ENCODE assay signal across 8 cellular contexts in the genomic region with DNA sequence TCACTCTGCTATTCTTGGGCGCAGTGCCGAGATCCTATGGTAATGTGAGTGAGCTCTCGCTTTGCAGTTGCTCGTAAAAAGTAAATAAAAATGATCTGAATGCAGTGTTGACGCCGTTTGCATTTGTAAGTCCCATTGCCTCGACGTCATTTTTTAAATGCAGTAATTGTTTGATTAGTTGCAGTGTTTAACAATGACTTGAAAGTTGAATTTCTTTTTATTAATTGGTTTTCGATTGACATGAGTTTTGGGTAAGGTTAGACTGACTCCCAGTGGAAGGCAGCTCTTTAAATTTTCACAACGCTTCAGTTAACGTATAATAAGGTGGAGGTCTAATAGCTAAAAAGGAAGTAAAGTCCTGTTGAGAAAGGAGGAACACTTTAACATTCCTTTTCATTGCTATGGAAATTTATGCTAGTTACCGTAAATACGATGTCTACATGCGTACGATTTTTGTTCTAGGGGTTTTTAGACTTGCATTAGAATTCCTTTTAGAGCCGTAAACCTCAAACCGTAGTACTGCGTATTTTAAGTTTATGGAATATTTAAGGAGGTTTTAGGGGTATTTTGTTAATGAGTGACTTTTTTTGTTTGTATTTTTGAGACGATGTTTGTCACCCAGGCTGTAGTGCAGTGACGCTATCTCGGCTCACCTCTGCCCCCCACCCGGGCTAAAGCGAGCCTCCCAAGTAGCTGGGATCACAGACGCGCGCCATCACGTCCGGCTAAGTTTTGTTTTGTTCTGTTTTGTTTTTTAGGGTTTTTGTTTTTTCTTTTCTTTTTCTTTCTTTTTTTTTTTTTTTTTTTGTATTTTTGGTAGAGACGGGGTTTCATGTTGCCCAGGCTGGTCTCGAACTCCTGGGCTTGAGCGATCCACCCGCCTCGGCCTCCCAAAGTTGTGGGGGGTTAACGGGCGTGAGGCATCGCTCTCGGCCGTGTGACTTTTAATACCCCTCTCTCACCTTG. TPM values are rescaled to one million over a fixed set of nuclear protein-coding genes. Genes with fewer than 3 reads are reported as not detected.
DNase-seq lines count a peak whose midpoint lies in the region; ATAC-seq, FAIRE-seq and TF ChIP-seq lines count a peak whose summit lies in the region.

No MANE protein-coding gene starts in this region.

- no peaks in the 10 kb centered on the region for H3K27me3 ChIP-seq in Caco-2 (replicated peaks; ENCODE audit: control insufficient read depth, insufficient read depth, low read length)
- no peaks in the 10 kb centered on the region for H3K27me3 ChIP-seq in pancreas

- DNase-seq in Caco-2 (peak in 1 of 2 experiments; percentile 26), activated T-cell treated with anti-CD3 and anti-CD28 coated beads for 48 hours (ENCODE audit: low read depth) (peak; percentile 15), fibroblast of gingiva (ENCODE audit: low read depth) (peak; percentile 28), pancreas (peak in 1 of 6 donors; percentile 20), ecto neural progenitor cell (ENCODE audit: low spot score) (no peak)

- WGBS in pancreas, 2 donors, result 1% methylated on average over 38 of the region's 38 CpGs

- H3K4me1 ChIP-seq in Caco-2 (peaks cover 32% of the 10 kb centered on the region), pancreas (peaks cover 8 to 34% (median 17%) of the 10 kb centered on the region in 3 donors)

- no peak for FAIRE-seq in pancreas (lab: Jason Lieb, UNC)

- H3K27me3 Mint-ChIP-seq in Caco-2 (ENCODE audit: insufficient read depth, unreplicated experiment), result no peaks in the 10 kb centered on the region

- no peaks in the 10 kb centered on the region for H3K9me3 Mint-ChIP-seq in Caco-2 (ENCODE audit: unreplicated experiment)

- no peaks in the 10 kb centered on the region for H3K9me3 ChIP-seq in Caco-2
- H3K9me3 ChIP-seq in KOPT-K1 (ENCODE audit: insufficient read depth, low read length, poor library complexity, severe bottlenecking), result no peaks in the 10 kb centered on the region
- no peaks in the 10 kb centered on the region for H3K9me3 ChIP-seq in pancreas

- CTCF ChIA-PET in Caco-2 (lab: Charles Lee), result interaction anchor here (0.7 to 1.8 kb wide), 4 partner anchors 14 to 761 kb away, joined by 3 to 8 read pairs (median 3); no protein-coding TSS in a partner anchor

- BruUV-seq in Caco-2 (replicated peaks; lab: Mats Ljungman, UMichigan), result TSS peak; percentile 43

- ATAC-seq in pancreas (peak; percentile 13 to 55 (median 41)), GM21825 (IDR thresholded peaks at IDR 0.05; ENCODE audit: unreplicated experiment) (no peak), GM19328 (IDR thresholded peaks at IDR 0.05; ENCODE audit: unreplicated experiment) (no peak)

- no peaks in the 10 kb centered on the region for H3K36me3 ChIP-seq in Caco-2 (ENCODE audit: control insufficient read depth, insufficient read depth, low read length)
- peaks cover 7% of the 10 kb centered on the region; the same call in 1 of the 2 replicates for H3K36me3 ChIP-seq in KOPT-K1 (ENCODE audit: insufficient read depth, low read length)
- no peaks in the 10 kb centered on the region for H3K36me3 ChIP-seq in pancreas

- peak overlapping the region; percentile 98 for H3K4me3 ChIP-seq in Caco-2 (ENCODE audit: low read depth, low read length)
- peak overlapping the region; percentile 64 to 97 (median 85) for H3K4me3 ChIP-seq in pancreas

- intact Hi-C loops in Caco-2 (cut with micrococcal nuclease; ENCODE audit: unreplicated experiment), result loop anchor here (1.0 kb wide), 1 partner anchor 14 kb away; no protein-coding TSS in a partner anchor
- intact Hi-C loops in pancreas (cut with DNase I), result no loop called here

- peaks cover 24% of the 10 kb centered on the region for H3K4me1 Mint-ChIP-seq in Caco-2 (ENCODE audit: low read depth, unreplicated experiment)

- peak overlapping the region; percentile 99 for H3K27ac ChIP-seq in KOPT-K1 (ENCODE audit: low read depth, low read length, poor library complexity, severe bottlenecking)
- peak overlapping the region; percentile 99 to 100 (median 99) for H3K27ac ChIP-seq in pancreas

- peaks cover 38% of the 10 kb centered on the region for H3K36me3 Mint-ChIP-seq in Caco-2 (ENCODE audit: insufficient read depth, unreplicated experiment)

- H3K27ac Mint-ChIP-seq in Caco-2 (ENCODE audit: unreplicated experiment), result peak overlapping the region; percentile 99

- peak overlapping the region; percentile 83 for H3K4me3 Mint-ChIP-seq in Caco-2 (ENCODE audit: unreplicated experiment)

- POLR2A ChIA-PET in Caco-2 (lab: Charles Lee), result interaction anchor here (1.4 kb wide), 1 partner anchor 14 kb away, joined by 22 read pairs; no protein-coding TSS in a partner anchor

- TF ChIP-seq CTCF in Caco-2 (IDR thresholded peaks at IDR 0.05; ENCODE audit: insufficient read depth in 1 of 2, low read depth in 1 of 2, low read length in 1 of 2, severe bottlenecking in 1 of 2, unreplicated experiment in 1 of 2) (no peak), pancreas (IDR thresholded peaks at IDR 0.05) (no peak)

RNA-seq across cellular contexts. Expression of a gene that starts 1.4 kb away (rescaled TPM):
- total RNA-seq in Caco-2 (2022) (424 and 426 TPM in 2 replicates), pancreas (100 to 1,000 TPM in 2 of 6 donors, 10 to 100 TPM in 4; 68.1 to 140 (median 90.4) TPM)
- polyA plus RNA-seq in pancreas, result 100 to 1,000 TPM in 1 of 2 donors, 10 to 100 TPM in 1; 55.0 to 149 TPM

Comparison
In these comparisons a context has a peak if more than half of its experiments do, and no peak if none do; other contexts are left out.
1. ATAC-seq: peak in pancreas (4 of 4); none in GM21825 (single experiment) and GM19328 (single experiment).